In genomic region chr20:34673411-34673810, GRCh38 we compare ENCODE assay signal across 9 cellular contexts.
"Had no signal": no experiment of that assay in that cellular context is flagged by ENCODE, and none has a peak within 500 bp of the region (broad histone marks: within the 10 kb centered on the region; RNA-seq: fewer than 3 reads in every experiment).

No MANE protein-coding gene starts in this region.

- DNase-seq: H9, HCEC 1CT, HFFc6, KG1 had no signal

- ATAC-seq: GM23338 had no signal

- H2AFZ ChIP-seq: GM23338 had no signal

- H3K4me3 ChIP-seq: GM23338 had no signal

- H3K9me3 Mint-ChIP-seq: H9, HFFc6, IgD-negative memory B cell had no signal

- H3K27ac Mint-ChIP-seq: GM23338, H9, HFFc6, IgD-negative memory B cell had no signal

- H3K4me2 ChIP-seq: GM23338 had no signal

- FAIRE-seq: H1, H54 had no signal

- H3K27me3 Mint-ChIP-seq: IgD-negative memory B cell had no signal

- H3K4me3 Mint-ChIP-seq: GM23338, H9, HFFc6 had no signal

- H3K27ac ChIP-seq: HL-60 had no signal
